In the genomic region with DNA sequence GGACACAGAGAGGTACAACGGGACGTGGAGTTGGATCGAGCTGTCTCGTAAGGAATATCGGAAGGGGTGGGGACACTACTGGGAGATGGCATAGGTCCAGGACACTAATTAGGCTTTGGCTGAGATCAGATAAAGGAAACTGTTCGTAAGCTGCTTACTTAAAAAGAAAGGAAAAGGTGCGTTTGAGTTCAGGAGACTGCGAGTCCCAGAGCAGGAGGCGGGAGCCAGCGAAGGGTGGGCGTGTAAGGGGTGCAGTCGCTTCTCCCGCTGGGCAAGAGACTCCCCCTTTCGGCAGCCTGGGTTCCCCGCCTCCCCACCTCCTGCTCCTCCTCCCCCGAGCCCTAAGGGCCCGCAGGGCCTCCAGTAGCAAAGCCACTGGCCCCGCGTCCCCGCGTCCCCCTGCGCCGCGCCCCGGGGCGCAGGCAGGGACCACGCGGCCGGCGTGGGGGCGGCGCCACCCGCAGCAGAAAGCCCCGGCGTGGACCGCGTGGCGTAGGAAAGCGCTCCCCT, we compare ENCODE assay signal across 8 cellular contexts. TPM values are rescaled to one million over a fixed set of nuclear protein-coding genes. Genes with fewer than 3 reads are reported as not detected.
DNase-seq lines count a peak whose midpoint lies in the region; ATAC-seq lines count a peak whose summit lies in the region.

No MANE protein-coding gene starts in this region.

- peaks cover 12 to 35% (median 27%) of the 10 kb centered on the region in 4 donors for H3K4me1 Mint-ChIP-seq in naive thymus-derived CD8-positive, alpha-beta T cell

- peak overlapping the region; percentile 85 to 95 (median 90) for H3K4me3 Mint-ChIP-seq in naive thymus-derived CD8-positive, alpha-beta T cell

- H3K27ac ChIP-seq in substantia nigra (ENCODE audit: low read depth, low read length, poor library complexity, severe bottlenecking): no peak overlapping the region

- ATAC-seq in GM18858 (IDR thresholded peaks at IDR 0.05; ENCODE audit: unreplicated experiment) (peak; percentile 31), HG03060 (IDR thresholded peaks at IDR 0.05; ENCODE audit: low read depth, unreplicated experiment) (peak; percentile 25)
- ATAC-seq in naive thymus-derived CD8-positive, alpha-beta T cell: peak; percentile 64 to 65

- H3K27ac Mint-ChIP-seq in naive thymus-derived CD8-positive, alpha-beta T cell: peak overlapping the region in 6 of 10 donors; percentile 49 to 93 (median 70)

- DNase-seq in AG08396 (ENCODE audit: low spot score) (peak; percentile 77), NCI-H82 (lab: John Stamatoyannopoulos, UW) (peak; percentile 95), fibroblast of gingiva (ENCODE audit: low read depth) (peak; percentile 53), substantia nigra (lab: John Stamatoyannopoulos, UW) (peak in 34 of 49 donors; percentile 4 to 52 (median 22))
- peak; percentile 57 for DNase-seq in activated T-cell treated with anti-CD3 and anti-CD28 coated beads, Interleukin-2, amount 50 U/mL, for 1 hour
- DNase-seq in naive thymus-derived CD8-positive, alpha-beta T cell: peak; percentile 5 to 73 (median 32)

- POLR2A ChIA-PET in naive thymus-derived CD8-positive, alpha-beta T cell (lab: Charles Lee): no interaction called here

- H3K9me3 Mint-ChIP-seq in naive thymus-derived CD8-positive, alpha-beta T cell: no peaks in the 10 kb centered on the region

- H3K36me3 Mint-ChIP-seq in naive thymus-derived CD8-positive, alpha-beta T cell: no peaks in the 10 kb centered on the region

- peaks cover 0 to 6% (median 0%) of the 10 kb centered on the region in 5 donors for H3K27me3 Mint-ChIP-seq in naive thymus-derived CD8-positive, alpha-beta T cell

RNA-seq across cellular contexts. Expression of a gene that starts 0.6 kb away (rescaled TPM):
- 1 to 10 TPM; 7.8 to 9.2 TPM for total RNA-seq in naive thymus-derived CD8-positive, alpha-beta T cell
- polyA plus RNA-seq in naive thymus-derived CD8-positive, alpha-beta T cell: 1 to 10 TPM; 3.5 to 4.4 (median 3.8) TPM

Comparison
In these comparisons a context has a peak if more than half of its experiments do, and no peak if none do; other contexts are left out.
1. DNase-seq: peak in every context shown above with its lines; median percentile 95 in NCI-H82; 77 in AG08396; 57 in activated T-cell treated with anti-CD3 and anti-CD28 coated beads, Interleukin-2, amount 50 U/mL, for 1 hour; 53 in fibroblast of gingiva; 32 in naive thymus-derived CD8-positive, alpha-beta T cell; 22 in substantia nigra.